ENCODE assay signal across 24 cellular contexts in genomic region chr1:3475839-3476573, GRCh38. TPM values are rescaled to one million over a fixed set of nuclear protein-coding genes. Genes with fewer than 3 reads are reported as not detected.
"Had no signal": no experiment of that assay in that cellular context is flagged by ENCODE, and none has a peak within 500 bp of the region (broad histone marks: within the 10 kb centered on the region; RNA-seq: fewer than 3 reads in every experiment).

No MANE protein-coding gene starts in this region.

- H3K9me3 ChIP-seq: heart right ventricle, left ventricle myocardium inferior, mucosa of descending colon, neutrophil, sigmoid colon, spleen, suprapubic skin, thoracic aorta, tibial artery, uterus had no signal

- ATAC-seq: heart right ventricle; mucosa of descending colon; naive thymus-derived CD4-positive, alpha-beta T cell; natural killer cell treated with Interleukin-12 subunit alpha and Interleukin-12 subunit beta and Interleukin-15 and Interleukin-18, amount 100 ng/mL, for 72 hours; right cardiac atrium; stimulated activated effector memory CD8-positive, alpha-beta T cell treated with anti-CD3 and anti-CD28 coated beads, Interleukin-12 subunit alpha, Interleukin-12 subunit beta, amount 100 ng/mL, for 72 hours had no signal

- FAIRE-seq: small intestine had no signal

- H3K4me2 ChIP-seq: hepatocyte had no signal

- DNase-seq: heart right ventricle; islet precursor cell; left ventricle myocardium inferior; midbrain; mucosa of descending colon; naive thymus-derived CD4-positive, alpha-beta T cell; occipital lobe; right cardiac atrium; sigmoid colon; small intestine; spleen; stimulated activated CD4-positive, alpha-beta T cell treated with anti-CD3 and anti-CD28 coated beads, Interleukin-4, amount 100 ng/mL, for 24 hours; stimulated activated naive CD4-positive, alpha-beta T cell; tibial artery; uterus had no signal

- H3K4me3 ChIP-seq: heart right ventricle, hepatocyte, left ventricle myocardium inferior, lung, mucosa of descending colon, sigmoid colon, spleen, suprapubic skin, thoracic aorta, tibial artery, uterus had no signal

- H3K9ac ChIP-seq: parathyroid adenoma had no signal

- H3K36me3 ChIP-seq: heart right ventricle, left ventricle myocardium inferior, neutrophil, sigmoid colon, spleen, suprapubic skin, thoracic aorta, tibial artery, uterus had no signal

- H2AFZ ChIP-seq: hepatocyte, parathyroid adenoma had no signal

- H3K27me3 ChIP-seq: heart right ventricle, hepatocyte, neutrophil, suprapubic skin, uterus had no signal

- H3K79me2 ChIP-seq: hepatocyte, parathyroid adenoma had no signal

- H3K27ac ChIP-seq: heart right ventricle, hepatocyte, left ventricle myocardium inferior, neutrophil, parathyroid adenoma, sigmoid colon, spleen, suprapubic skin, thoracic aorta, tibial artery, uterus had no signal

- H3K4me1 ChIP-seq: parathyroid adenoma, uterus had no signal

RNA-seq across cellular contexts. Expression of gene ARHGEF16, which starts 21.5 kb away (rescaled TPM):
- total RNA-seq: myocyte; natural killer cell treated with Interleukin-12 subunit alpha and Interleukin-12 subunit beta and Interleukin-15 and Interleukin-18, amount 100 ng/mL, for 72 hours had no signal
- polyA plus RNA-seq: naive thymus-derived CD4-positive, alpha-beta T cell had no signal
